In the genomic region with DNA sequence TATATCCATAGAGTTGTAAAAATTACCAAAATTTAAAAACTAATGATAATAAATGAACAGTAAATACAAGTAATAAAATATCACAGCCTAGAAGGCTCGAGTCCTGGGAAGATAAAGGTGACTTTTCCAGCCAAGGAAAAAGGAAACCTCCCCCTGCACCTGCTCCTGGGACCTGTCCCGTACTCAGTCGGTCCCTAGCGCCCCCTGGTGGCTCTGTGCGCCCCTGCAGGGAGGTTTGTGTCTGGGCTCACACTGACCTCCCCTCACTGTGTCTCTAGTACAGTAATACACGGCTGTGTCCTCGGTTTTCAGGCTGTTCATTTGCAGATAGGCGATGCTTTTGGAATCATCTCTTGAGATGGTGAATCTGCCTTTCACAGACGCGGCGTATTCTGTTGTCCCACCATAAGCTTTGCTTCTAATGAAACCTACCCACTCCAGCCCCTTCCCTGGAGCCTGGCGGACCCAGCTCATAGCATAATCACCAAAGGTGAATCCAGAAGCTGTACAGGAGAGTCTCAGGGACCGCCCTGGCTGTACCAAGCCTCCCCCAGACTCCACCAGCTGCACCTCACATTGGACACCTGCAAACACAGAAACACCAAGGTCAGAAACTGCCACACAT, we compare ENCODE assay signal across 9 cellular contexts.
DNase-seq lines count a peak whose midpoint lies in the region; ATAC-seq lines count a peak whose summit lies in the region.
"Had no signal": no experiment of that assay in that cellular context is flagged by ENCODE, and none has a peak within 500 bp of the region (broad histone marks: within the 10 kb centered on the region; RNA-seq: fewer than 3 reads in every experiment).

No MANE protein-coding gene starts in this region.

- H3K4me1 ChIP-seq in SJCRH30: no peaks in the 10 kb centered on the region
- no peaks in the 10 kb centered on the region for H3K4me1 ChIP-seq in naive thymus-derived CD4-positive, alpha-beta T cell (ENCODE audit: control insufficient read depth in 2 of 2, insufficient read depth in 2 of 2, low read length in 2 of 2)

- peak; percentile 62 for DNase-seq in NK-92 treated with Interleukin-12 subunit alpha and Interleukin-12 subunit beta, amount 100 ng/mL, for 24 hours (lab: John Stamatoyannopoulos, UW)
- DNase-seq in NK-92 (lab: John Stamatoyannopoulos, UW; ENCODE audit: unreplicated experiment) (no peak), SJCRH30 (peak; percentile 58 to 74), activated gamma-delta T cell (lab: John Stamatoyannopoulos, UW) (peak; percentile 39), H4 (ENCODE audit: low spot score) (no peak)
- DNase-seq in naive thymus-derived CD4-positive, alpha-beta T cell: peak; percentile 48 to 83 (median 62)

- CTCF ChIA-PET in naive thymus-derived CD4-positive, alpha-beta T cell (lab: Charles Lee): interaction anchor here (0.6 to 1.5 kb wide), 8 partner anchors 17 to 253 kb away, joined by 3 to 4 read pairs (median 3); no protein-coding TSS in a partner anchor

- H3K36me3 Mint-ChIP-seq in naive thymus-derived CD4-positive, alpha-beta T cell: no peaks in the 10 kb centered on the region

- POLR2A ChIA-PET in naive thymus-derived CD4-positive, alpha-beta T cell (lab: Charles Lee): interaction anchor here (0.7 to 0.8 kb wide), 2 partner anchors 47 to 87 kb away, joined by 3 read pairs; no protein-coding TSS in a partner anchor

- H3K36me3 ChIP-seq in SJCRH30: no peaks in the 10 kb centered on the region
- H3K36me3 ChIP-seq in naive thymus-derived CD4-positive, alpha-beta T cell (ENCODE audit: control insufficient read depth in 2 of 3, insufficient read depth in 3 of 3, low read length in 3 of 3): no peaks in the 10 kb centered on the region

- H3K27ac Mint-ChIP-seq in naive thymus-derived CD4-positive, alpha-beta T cell: no peak overlapping the region
- H3K27ac Mint-ChIP-seq: dendritic cell treated with granulocyte-macrophage colony-stimulating factor and Interleukin-4, amounts not matched to agents 40 ng/mL and 50 ng/mL, for 4 days had no signal

- intact Hi-C loops in naive thymus-derived CD4-positive, alpha-beta T cell (cut with micrococcal nuclease): no loop called here

- H3K9me3 Mint-ChIP-seq in naive thymus-derived CD4-positive, alpha-beta T cell: no peaks in the 10 kb centered on the region

- H3K27me3 ChIP-seq in SJCRH30: peaks cover 7% of the 10 kb centered on the region; the same call in 1 of the 2 replicates
- no peaks in the 10 kb centered on the region for H3K27me3 ChIP-seq in naive thymus-derived CD4-positive, alpha-beta T cell (ENCODE audit: control insufficient read depth in 2 of 2, insufficient read depth in 2 of 2, low read length in 2 of 2)

- H3K4me1 Mint-ChIP-seq in naive thymus-derived CD4-positive, alpha-beta T cell: peaks cover 0 to 4% (median 0%) of the 10 kb centered on the region in 7 donors

- no peaks in the 10 kb centered on the region for H3K9me3 ChIP-seq in SJCRH30 (replicated peaks)
- H3K9me3 ChIP-seq in naive thymus-derived CD4-positive, alpha-beta T cell (ENCODE audit: control insufficient read depth in 2 of 3, low read length in 3 of 3): no peaks in the 10 kb centered on the region

- H3K4me3 Mint-ChIP-seq in naive thymus-derived CD4-positive, alpha-beta T cell: no peak overlapping the region
- H3K4me3 Mint-ChIP-seq: dendritic cell treated with granulocyte-macrophage colony-stimulating factor and Interleukin-4, amounts not matched to agents 40 ng/mL and 50 ng/mL, for 4 days had no signal

- H3K27ac ChIP-seq in SJCRH30: no peak overlapping the region
- H3K27ac ChIP-seq in naive thymus-derived CD4-positive, alpha-beta T cell (ENCODE audit: low read depth, low read length): no peak overlapping the region

- ATAC-seq in naive thymus-derived CD4-positive, alpha-beta T cell: peak; percentile 75
- ATAC-seq in HG03439 (IDR thresholded peaks at IDR 0.05; ENCODE audit: unreplicated experiment): no peak
- ATAC-seq in HG03469 (IDR thresholded peaks at IDR 0.05; ENCODE audit: unreplicated experiment): no peak

- H3K27me3 Mint-ChIP-seq in naive thymus-derived CD4-positive, alpha-beta T cell: peaks cover 4 to 26% (median 13%) of the 10 kb centered on the region in 5 donors
- H3K27me3 Mint-ChIP-seq: dendritic cell treated with granulocyte-macrophage colony-stimulating factor and Interleukin-4, amounts not matched to agents 40 ng/mL and 50 ng/mL, for 4 days had no signal

- H3K4me3 ChIP-seq in SJCRH30: no peak overlapping the region
- no peak overlapping the region for H3K4me3 ChIP-seq in naive thymus-derived CD4-positive, alpha-beta T cell (ENCODE audit: low read length)

Comparison
In these comparisons a context has a peak if more than half of its experiments do, and no peak if none do; other contexts are left out.
1. DNase-seq: peak in NK-92 treated with Interleukin-12 subunit alpha and Interleukin-12 subunit beta, amount 100 ng/mL, for 24 hours (single experiment), SJCRH30 (2 of 2), activated gamma-delta T cell (single experiment) and naive thymus-derived CD4-positive, alpha-beta T cell (9 of 9); none in NK-92 (single experiment) and H4 (single experiment).